In the genomic region with DNA sequence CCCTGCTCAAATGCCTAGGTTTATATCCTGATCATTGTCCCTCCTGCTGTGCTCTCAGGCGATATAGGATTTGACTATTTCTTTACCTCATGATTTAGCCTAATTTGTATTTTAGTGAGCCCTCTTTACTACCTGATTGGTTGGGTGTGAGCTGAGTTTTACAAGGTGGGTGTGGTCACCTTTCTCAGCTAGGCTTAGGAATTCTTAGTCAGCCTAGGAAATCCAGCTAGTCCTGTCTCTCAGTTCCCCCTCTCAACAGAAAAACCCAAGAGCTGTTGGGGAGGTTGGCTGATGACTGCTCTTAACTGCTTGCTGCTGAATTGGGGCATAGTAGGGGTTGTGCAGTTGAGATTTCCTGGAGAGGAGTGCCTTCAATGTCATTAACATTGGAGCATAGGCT, we compare ENCODE assay signal across 24 cellular contexts.
A peak's percentile ranks its signal among the peaks of the same experiment; 100 is the strongest.
DNase-seq lines count a peak whose midpoint lies in the region; ATAC-seq, FAIRE-seq and TF ChIP-seq lines count a peak whose summit lies in the region.
"Had no signal": no experiment of that assay in that cellular context is flagged by ENCODE, and none has a peak within 500 bp of the region (broad histone marks: within the 10 kb centered on the region; RNA-seq: fewer than 3 reads in every experiment).

No MANE protein-coding gene starts in this region.

- H3K4me3 ChIP-seq in mammary epithelial cell (replicated peaks in 1 of 3; ENCODE audit: insufficient read depth in 1 of 3, low read depth in 2 of 3, low read length in 3 of 3) (no peak overlapping the region), bronchial epithelial cell (ENCODE audit: low read depth, low read length) (no peak overlapping the region), right atrium auricular region (no peak overlapping the region)
- H3K4me3 ChIP-seq: A549; BLaER1 treated with 17β-estradiol and CSF1 and Interleukin-3, amounts not matched to agents 10 nM and 100 nM; GM12878 had no signal

- no peaks in the 10 kb centered on the region for H3K27me3 ChIP-seq in mammary epithelial cell (ENCODE audit: insufficient read depth, low read length)
- H3K27me3 ChIP-seq in bronchial epithelial cell (ENCODE audit: control insufficient read depth, insufficient read depth, low read length): no peaks in the 10 kb centered on the region
- no peaks in the 10 kb centered on the region for H3K27me3 ChIP-seq in right atrium auricular region
- H3K27me3 ChIP-seq: BLaER1 treated with 17β-estradiol and CSF1 and Interleukin-3, amounts not matched to agents 10 nM and 100 nM had no signal

- TF ChIP-seq CTCF in mammary epithelial cell (conservative IDR thresholded peaks at IDR 0.05 in 1 of 2, IDR thresholded peaks at IDR 0.05 in 1 of 2; ENCODE audit: extremely low read depth in 1 of 2, insufficient read depth in 1 of 2, low read depth in 1 of 2, low read length in 2 of 2) (no peak), MCF 10A (IDR thresholded peaks at IDR 0.05; ENCODE audit: unreplicated experiment) (no peak), bronchial epithelial cell (IDR thresholded peaks at IDR 0.05; ENCODE audit: insufficient read depth, low read length, severe bottlenecking) (no peak), type B pancreatic cell (conservative IDR thresholded peaks at IDR 0.05) (no peak), right atrium auricular region (IDR thresholded peaks at IDR 0.05) (no peak)

- no peaks in the 10 kb centered on the region for H3K79me2 ChIP-seq in mammary epithelial cell (ENCODE audit: insufficient read depth, low read length)

- CTCF ChIA-PET in mammary epithelial cell (lab: Charles Lee; ENCODE audit: low non-redundant PET) (no interaction called here), MCF 10A (lab: Yijun Ruan, JAX) (interaction anchor here (3.7 to 4.3 kb wide), 2 partner anchors 8 to 69 kb away, joined by 26 to 29 read pairs; no protein-coding TSS in a partner anchor)

- POLR2A ChIA-PET in MCF 10A (lab: Yijun Ruan, JAX): no interaction called here

- H3K9me3 Mint-ChIP-seq in MCF 10A (ENCODE audit: unreplicated experiment): no peaks in the 10 kb centered on the region
- no peaks in the 10 kb centered on the region for H3K9me3 Mint-ChIP-seq in type B pancreatic cell
- H3K9me3 Mint-ChIP-seq: CD4-positive, alpha-beta T cell; CD8-positive, alpha-beta T cell had no signal

- no peaks in the 10 kb centered on the region for H4K20me1 ChIP-seq in mammary epithelial cell (ENCODE audit: insufficient read depth, low read length)
- H4K20me1 ChIP-seq: BLaER1 treated with 17β-estradiol and CSF1 and Interleukin-3, amounts not matched to agents 10 nM and 100 nM had no signal

- H3K27me3 Mint-ChIP-seq in MCF 10A (ENCODE audit: insufficient read depth, unreplicated experiment) (no peaks in the 10 kb centered on the region), type B pancreatic cell (no peaks in the 10 kb centered on the region)

- intact Hi-C loops in mammary epithelial cell (cut with micrococcal nuclease) (loop anchor here (10.0 kb wide), 1 partner anchor 395 kb away; no protein-coding TSS in a partner anchor), MCF 10A (cut with micrococcal nuclease) (no loop called here)

- no peaks in the 10 kb centered on the region for H3K36me3 ChIP-seq in mammary epithelial cell (ENCODE audit: insufficient read depth, low read length)
- no peaks in the 10 kb centered on the region for H3K36me3 ChIP-seq in bronchial epithelial cell (ENCODE audit: control insufficient read depth, insufficient read depth, low read length)
- H3K36me3 ChIP-seq in right atrium auricular region: no peaks in the 10 kb centered on the region
- H3K36me3 ChIP-seq: BLaER1 treated with 17β-estradiol and CSF1 and Interleukin-3, amounts not matched to agents 10 nM and 100 nM had no signal

- WGBS in mammary epithelial cell (ENCODE audit: low coverage, missing lambda C conversion rate): 100% methylated on average over 1 of the region's 1 CpG

- no peak overlapping the region for H2AFZ ChIP-seq in mammary epithelial cell (ENCODE audit: low read depth, low read length)

- peak; percentile 3 for DNase-seq in mammary epithelial cell
- DNase-seq in MCF 10A (ENCODE audit: unreplicated experiment): no peak
- DNase-seq in bronchial epithelial cell (ENCODE audit: low read depth): peak; percentile 21
- DNase-seq in type B pancreatic cell (ENCODE audit: extremely low spot score, unreplicated experiment): no peak
- DNase-seq in NCI-H1048 (lab: John Stamatoyannopoulos, UW): no peak
- no peak for DNase-seq in right atrium auricular region (ENCODE audit: low spot score)
- DNase-seq: AML-193; Caco-2; Calu3; CD4-positive, alpha-beta T cell; CD8-positive, alpha-beta T cell; DMS79 treated with DMSO at 0.1 percent for 48 hours; GDM1 had no signal

- H3K4me1 Mint-ChIP-seq in MCF 10A (ENCODE audit: insufficient read depth, unreplicated experiment) (peaks cover under 1% of the 10 kb centered on the region), type B pancreatic cell (ENCODE audit: unreplicated experiment) (no peaks in the 10 kb centered on the region)
- H3K4me1 Mint-ChIP-seq: B cell had no signal

- BruUV-seq in mammary epithelial cell (replicated peaks; lab: Mats Ljungman, UMichigan) (no TSS peak), MCF 10A (replicated peaks; lab: Mats Ljungman, UMichigan) (no TSS peak)

- H3K4me2 ChIP-seq in mammary epithelial cell (ENCODE audit: insufficient read depth, low read depth, low read length): no peak overlapping the region
- H3K4me2 ChIP-seq: A549; BLaER1 treated with 17β-estradiol and CSF1 and Interleukin-3, amounts not matched to agents 10 nM and 100 nM had no signal

- dilution Hi-C loops in mammary epithelial cell (cut with HindIII; ENCODE audit: low sequenced_read_pairs): no loop called here

- no peak overlapping the region for H3K9ac ChIP-seq in mammary epithelial cell (ENCODE audit: insufficient read depth, low read length)
- H3K9ac ChIP-seq: BLaER1 treated with 17β-estradiol and CSF1 and Interleukin-3, amounts not matched to agents 10 nM and 100 nM had no signal

- H3K27ac Mint-ChIP-seq in MCF 10A (ENCODE audit: low read depth, unreplicated experiment) (no peak overlapping the region), type B pancreatic cell (peak overlapping the region; percentile 61)
- H3K27ac Mint-ChIP-seq: B cell; CD4-positive, alpha-beta T cell; CD8-positive, alpha-beta T cell had no signal

- H3K36me3 Mint-ChIP-seq in MCF 10A (ENCODE audit: insufficient read depth, unreplicated experiment) (no peaks in the 10 kb centered on the region), type B pancreatic cell (no peaks in the 10 kb centered on the region)
- H3K36me3 Mint-ChIP-seq: CD8-positive, alpha-beta T cell had no signal

- H3K4me1 ChIP-seq in mammary epithelial cell (ENCODE audit: insufficient read depth, low read length) (peaks cover 4% of the 10 kb centered on the region), right atrium auricular region (no peaks in the 10 kb centered on the region)
- H3K4me1 ChIP-seq: A549, Caco-2 had no signal

- no peak for FAIRE-seq in bronchial epithelial cell (lab: Jason Lieb, UNC)
- FAIRE-seq: A549, D721Med, GM12878, GM12892, GM18507 had no signal

- in situ Hi-C loops in mammary epithelial cell (cut with MboI; ENCODE audit: low sequenced_read_pairs in 2 of 2): no loop called here

- H3K4me3 Mint-ChIP-seq in MCF 10A (ENCODE audit: unreplicated experiment): no peak overlapping the region
- H3K4me3 Mint-ChIP-seq in type B pancreatic cell: no peak overlapping the region
- H3K4me3 Mint-ChIP-seq: B cell; CD4-positive, alpha-beta T cell; CD8-positive, alpha-beta T cell had no signal

- peak; percentile 69 for ATAC-seq in esophagus mucosa
- no peak for ATAC-seq in GM21717 (IDR thresholded peaks at IDR 0.05; ENCODE audit: unreplicated experiment)
- ATAC-seq: A549; CD8-positive, alpha-beta T cell; GM12878 had no signal

- no peaks in the 10 kb centered on the region for H3K9me3 ChIP-seq in mammary epithelial cell (replicated peaks; ENCODE audit: insufficient read depth, low read length)
- no peaks in the 10 kb centered on the region for H3K9me3 ChIP-seq in right atrium auricular region
- H3K9me3 ChIP-seq: A549, Caco-2 had no signal

- no peak overlapping the region for H3K27ac ChIP-seq in mammary epithelial cell (ENCODE audit: insufficient read depth, low read depth, low read length)
- H3K27ac ChIP-seq in right atrium auricular region: no peak overlapping the region
- H3K27ac ChIP-seq: 22Rv1; A549; BLaER1 treated with 17β-estradiol and CSF1 and Interleukin-3, amounts not matched to agents 10 nM and 100 nM; C4-2B had no signal

Comparison
In these comparisons a context has a peak if more than half of its experiments do, and no peak if none do; other contexts are left out.
1. DNase-seq: peak in mammary epithelial cell (single experiment) and bronchial epithelial cell (single experiment); none in MCF 10A (single experiment), type B pancreatic cell (single experiment), NCI-H1048 (single experiment) and right atrium auricular region (single experiment).